In the genomic region with DNA sequence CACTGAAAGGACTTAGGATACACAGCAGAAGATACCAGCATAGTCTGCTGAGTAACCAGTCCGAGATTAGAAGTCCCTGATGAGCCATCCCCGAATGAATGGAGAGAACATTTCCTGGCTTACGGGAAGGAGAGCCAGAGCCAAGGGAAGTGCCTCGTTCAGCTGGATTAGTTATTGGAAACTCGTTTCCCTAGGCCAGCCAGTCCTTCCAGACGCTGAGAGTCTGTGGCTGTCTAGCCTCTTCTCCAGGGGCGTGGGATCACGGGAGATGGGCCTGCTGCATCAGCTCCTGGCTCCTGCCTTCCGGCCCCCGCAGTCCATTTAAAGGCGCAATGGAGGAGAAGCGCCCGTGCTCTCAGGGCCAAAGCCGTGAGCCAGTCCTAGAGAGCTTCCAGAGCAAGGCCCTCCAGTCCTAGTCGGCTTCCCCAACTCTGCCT, we compare ENCODE assay signal across 12 cellular contexts.
A peak's percentile ranks its signal among the peaks of the same experiment; 100 is the strongest.
DNase-seq lines count a peak whose midpoint lies in the region; ATAC-seq and TF ChIP-seq lines count a peak whose summit lies in the region.
"Had no signal": no experiment of that assay in that cellular context is flagged by ENCODE, and none has a peak within 500 bp of the region (broad histone marks: within the 10 kb centered on the region; RNA-seq: fewer than 3 reads in every experiment).

No MANE protein-coding gene starts in this region.

- BruUV-seq in IMR-90 (replicated peaks; lab: Mats Ljungman, UMichigan) = no TSS peak

- peak overlapping the region; percentile 61 for H3K4me2 ChIP-seq in IMR-90 (ENCODE audit: low read depth, low read length)

- dilution Hi-C loops in IMR-90 (cut with HindIII; ENCODE audit: low sequenced_read_pairs, unreplicated experiment) = no loop called here

- peak overlapping the region; percentile 73 for H2BK5ac ChIP-seq in IMR-90 (ENCODE audit: low read depth, low read length, poor library complexity, severe bottlenecking)

- H3K56ac ChIP-seq in IMR-90 (ENCODE audit: extremely low read depth, insufficient read depth, low read length) = 0 out of 2 replicates have a peak overlapping the region, but pooled peaks have one; percentile 21

- H3K27me3 Mint-ChIP-seq in type B pancreatic cell = no peaks in the 10 kb centered on the region

- peak overlapping the region; percentile 82 for H3K23ac ChIP-seq in IMR-90 (ENCODE audit: low read depth, low read length)

- peak overlapping the region; percentile 88 for H2BK20ac ChIP-seq in IMR-90 (ENCODE audit: low read depth, low read length)

- peaks cover 4% of the 10 kb centered on the region for H3K9me3 Mint-ChIP-seq in type B pancreatic cell

- H3K14ac ChIP-seq in IMR-90 (replicated peaks; ENCODE audit: low read depth, low read length) = peak overlapping the region; percentile 84

- no peak overlapping the region for H3K4me3 Mint-ChIP-seq in type B pancreatic cell

- H3K36me3 Mint-ChIP-seq in type B pancreatic cell = peaks cover 3% of the 10 kb centered on the region

- H3K9me3 ChIP-seq in IMR-90 (ENCODE audit: control insufficient read depth, insufficient read depth, low read length) = no peaks in the 10 kb centered on the region
- no peaks in the 10 kb centered on the region for H3K9me3 ChIP-seq in lower lobe of right lung
- H3K9me3 ChIP-seq in spleen = peaks cover 0 to 16% (median 9%) of the 10 kb centered on the region in 8 donors

- peaks cover 4% of the 10 kb centered on the region for H3K4me1 Mint-ChIP-seq in type B pancreatic cell (ENCODE audit: unreplicated experiment)

- TF ChIP-seq POLR2A in IMR-90 (IDR thresholded peaks at IDR 0.05; ENCODE audit: low read depth, low read length) = no peak
- TF ChIP-seq POLR2A in spleen (IDR thresholded peaks at IDR 0.05) = no peak

- peak overlapping the region; percentile 45 to 88 for H4K8ac ChIP-seq in IMR-90 (ENCODE audit: low read depth in 2 of 2, low read length in 2 of 2)

- peak overlapping the region; percentile 91 for H3K27ac ChIP-seq in IMR-90 (ENCODE audit: insufficient read depth, low read length)
- peak overlapping the region; percentile 43 for H3K27ac ChIP-seq in lower lobe of right lung
- H3K27ac ChIP-seq in spleen = peak overlapping the region in 7 of 8 donors; percentile 16 to 63 (median 42)

- H2AK5ac ChIP-seq in IMR-90 (ENCODE audit: low read depth, low read length) = no peak overlapping the region; the same call in 1 of the 2 replicates

- DNase-seq in IMR-90 = peak; percentile 78
- DNase-seq in lower lobe of right lung = no peak
- DNase-seq in spleen = no peak
- no peak for DNase-seq in type B pancreatic cell (ENCODE audit: extremely low spot score, unreplicated experiment)
- DNase-seq in NCI-H774 (lab: John Stamatoyannopoulos, UW) = no peak
- no peak for DNase-seq in NCI-H1092 (lab: John Stamatoyannopoulos, UW)
- DNase-seq in GM13976 (ENCODE audit: low spot score) = no peak
- DNase-seq: activated CD4-positive, alpha-beta T cell treated with anti-CD3 and anti-CD28 coated beads, Interleukin-2, amount 50 U/mL, for 48 hours; NCI-H2081 treated with DMSO at 0.1 percent for 48 hours; occipital lobe; SHP77 treated with DMSO at 0.1 percent for 48 hours had no signal

- no peak overlapping the region for H2AK9ac ChIP-seq in IMR-90 (replicated peaks; ENCODE audit: low read depth, low read length, poor library complexity)

- H3K4me1 ChIP-seq in IMR-90 (ENCODE audit: control insufficient read depth, insufficient read depth, low read length) = peaks cover 13% of the 10 kb centered on the region
- H3K4me1 ChIP-seq in lower lobe of right lung = peaks cover 7% of the 10 kb centered on the region
- peaks cover 0 to 3% (median 0%) of the 10 kb centered on the region in 6 donors for H3K4me1 ChIP-seq in spleen

- intact Hi-C loops in IMR-90 (cut with micrococcal nuclease) (no loop called here), lower lobe of right lung (cut with DNase I) (no loop called here), spleen (cut with DNase I; ENCODE audit: low total_unique reads) (no loop called here)

- H3K9me1 ChIP-seq in IMR-90 (ENCODE audit: insufficient read depth, low read length) = peaks cover 5% of the 10 kb centered on the region

- peak overlapping the region; percentile 73 for H4K5ac ChIP-seq in IMR-90 (ENCODE audit: low read depth, low read length)

- no peaks in the 10 kb centered on the region for H3K36me3 ChIP-seq in IMR-90 (ENCODE audit: control insufficient read depth, insufficient read depth, low read length)
- no peaks in the 10 kb centered on the region for H3K36me3 ChIP-seq in lower lobe of right lung
- no peaks in the 10 kb centered on the region for H3K36me3 ChIP-seq in spleen

- peak overlapping the region; percentile 80 for H3K4ac ChIP-seq in IMR-90 (ENCODE audit: low read depth, low read length)

- CTCF ChIA-PET in IMR-90 (lab: Yijun Ruan, JAX) = no interaction called here

- H3K9ac ChIP-seq in IMR-90 (ENCODE audit: low read depth, low read length) = peak overlapping the region; percentile 30

- 0% methylated on average over 2 of the region's 15 CpGs; no CpG with 5 or more reads in 1 of the 2 experiments for WGBS in IMR-90 (ENCODE audit: extremely low coverage in 2 of 2, insufficient read length in 1 of 2), 2 experiments
- 65 to 87% (median 74%) methylated on average over 15 of the region's 15 CpGs for WGBS in spleen, 5 donors

- peak overlapping the region; percentile 94 for H3K18ac ChIP-seq in IMR-90 (ENCODE audit: low read depth, low read length)

- H2BK15ac ChIP-seq in IMR-90 (ENCODE audit: low read depth, low read length) = peak overlapping the region; percentile 67; the same call in 1 of the 3 replicates

- H3K27ac Mint-ChIP-seq in type B pancreatic cell = no peak overlapping the region

- POLR2A ChIA-PET in IMR-90 (lab: Charles Lee; ENCODE audit: unreplicated experiment) = no interaction called here

- no peak for TF ChIP-seq CTCF in IMR-90 (conservative IDR thresholded peaks at IDR 0.05; ENCODE audit: low read depth, low read length)
- no peak for TF ChIP-seq CTCF in lower lobe of right lung (IDR thresholded peaks at IDR 0.05)
- no peak for TF ChIP-seq CTCF in spleen (IDR thresholded peaks at IDR 0.05 in 8 of 11, conservative IDR thresholded peaks at IDR 0.05 in 3 of 11)
- no peak for TF ChIP-seq CTCF in type B pancreatic cell (conservative IDR thresholded peaks at IDR 0.05)
- TF ChIP-seq CTCF in GM13976 (IDR thresholded peaks at IDR 0.05; ENCODE audit: borderline replicate concordance, control extremely low read depth, extremely low read depth, insufficient read depth, missing control alignments) = no peak

- H3K4me3 ChIP-seq in IMR-90 (ENCODE audit: insufficient read depth, low read depth, low read length) = no peak overlapping the region
- no peak overlapping the region for H3K4me3 ChIP-seq in lower lobe of right lung
- H3K4me3 ChIP-seq in spleen = no peak overlapping the region

- H2AFZ ChIP-seq in IMR-90 (replicated peaks; ENCODE audit: low read length, poor library complexity) = peak overlapping the region; percentile 86

- no peak for TF ChIP-seq RAD21 in IMR-90 (IDR thresholded peaks at IDR 0.05; ENCODE audit: low read length)

- peak overlapping the region; percentile 80 for H4K91ac ChIP-seq in IMR-90 (ENCODE audit: insufficient read depth, low read depth, low read length)

- H3K27me3 ChIP-seq in IMR-90 (ENCODE audit: control insufficient read depth, insufficient read depth, low read length) = no peaks in the 10 kb centered on the region
- H3K27me3 ChIP-seq in lower lobe of right lung (ENCODE audit: low read depth) = no peaks in the 10 kb centered on the region
- no peaks in the 10 kb centered on the region for H3K27me3 ChIP-seq in spleen (replicated peaks in 1 of 7)

- in situ Hi-C loops in IMR-90 (cut with MboI; ENCODE audit: low sequenced_read_pairs) (loop anchor here (25.0 kb wide), 1 partner anchor 765 kb away; a partner anchor contains a TSS), GM13976 (cut with MboI; ENCODE audit: low sequenced_read_pairs, unreplicated experiment) (no loop called here)

- ATAC-seq in IMR-90 (ENCODE audit: low read depth) = peak; percentile 66
- peak; percentile 82 for ATAC-seq in esophagus mucosa
- ATAC-seq in lower lobe of right lung = peak; percentile 71 to 73

- no peaks in the 10 kb centered on the region for H4K20me1 ChIP-seq in IMR-90 (ENCODE audit: insufficient read depth, low read length)

- H3K79me1 ChIP-seq in IMR-90 (ENCODE audit: low read depth in 1 of 2, low read length in 2 of 2) = no peaks in the 10 kb centered on the region

- H2BK120ac ChIP-seq in IMR-90 (ENCODE audit: low read depth, low read length) = peak overlapping the region; percentile 92

TF ChIP-seq in IMR-90, 13 proteins besides CTCF, POLR2A, EP300 and RAD21:
- peak; percentile 53 for TF ChIP-seq BHLHE40 (IDR thresholded peaks at IDR 0.05; ENCODE audit: low read depth, low read length)
- no peak for TF ChIP-seq MXI1 (IDR thresholded peaks at IDR 0.05; ENCODE audit: borderline replicate concordance, low read depth, low read length)
- 0 out of 2 replicates have a peak, but pooled peaks have one; percentile 14 for TF ChIP-seq MAFK (IDR thresholded peaks at IDR 0.05; ENCODE audit: low read depth, low read length)
- TF ChIP-seq MAZ (IDR thresholded peaks at IDR 0.05; ENCODE audit: borderline replicate concordance, low read depth, low read length) = no peak
- no peak for TF ChIP-seq SMC3 (IDR thresholded peaks at IDR 0.05; ENCODE audit: low read depth, low read length)
- TF ChIP-seq, protein P1, sequence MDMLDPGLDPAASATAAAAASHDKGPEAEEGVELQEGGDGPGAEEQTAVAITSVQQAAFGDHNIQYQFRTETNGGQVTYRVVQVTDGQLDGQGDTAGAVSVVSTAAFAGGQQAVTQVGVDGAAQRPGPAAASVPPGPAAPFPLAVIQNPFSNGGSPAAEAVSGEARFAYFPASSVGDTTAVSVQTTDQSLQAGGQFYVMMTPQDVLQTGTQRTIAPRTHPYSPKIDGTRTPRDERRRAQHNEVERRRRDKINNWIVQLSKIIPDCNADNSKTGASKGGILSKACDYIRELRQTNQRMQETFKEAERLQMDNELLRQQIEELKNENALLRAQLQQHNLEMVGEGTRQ (IDR thresholded peaks at IDR 0.05; ENCODE audit: low read depth, low read length) = no peak
